ENCODE assay signal across 9 cellular contexts in genomic region chr22:37501610-37502341, GRCh38. TPM values are rescaled to one million over a fixed set of nuclear protein-coding genes. Genes with fewer than 3 reads are reported as not detected.
DNase-seq lines count a peak whose midpoint lies in the region; ATAC-seq and TF ChIP-seq lines count a peak whose summit lies in the region.
"Had no signal": no experiment of that assay in that cellular context is flagged by ENCODE, and none has a peak within 500 bp of the region (broad histone marks: within the 10 kb centered on the region; RNA-seq: fewer than 3 reads in every experiment).

No MANE protein-coding gene starts in this region.

- H3K4me3 ChIP-seq in hepatocyte = no peak overlapping the region
- peak overlapping the region in 1 of 4 donors; percentile 4 for H3K4me3 ChIP-seq in stomach

- ATAC-seq in WTC11 (no peak), HG03571 (IDR thresholded peaks at IDR 0.05; ENCODE audit: unreplicated experiment) (no peak), GM18520 (IDR thresholded peaks at IDR 0.05; ENCODE audit: unreplicated experiment) (no peak)

- H3K9me3 ChIP-seq in hepatocyte (ENCODE audit: low read depth) (no peaks in the 10 kb centered on the region), stomach (no peaks in the 10 kb centered on the region)

- WGBS in hepatocyte (ENCODE audit: low lambda C conversion rate, missing lambda C conversion rate) = 40% methylated on average over 14 of the region's 14 CpGs
- 12 to 46% (median 28%) methylated on average over 14 of the region's 14 CpGs for WGBS in stomach, 5 donors

- H3K9me2 ChIP-seq in hepatocyte (replicated peaks; ENCODE audit: insufficient read depth) = no peaks in the 10 kb centered on the region

- H3K36me3 ChIP-seq in hepatocyte (replicated peaks; ENCODE audit: insufficient read depth, low read depth) = no peaks in the 10 kb centered on the region
- H3K36me3 ChIP-seq in stomach = peaks cover 5 to 25% (median 13%) of the 10 kb centered on the region in 4 donors

- no peak for TF ChIP-seq CTCF in WTC11 (IDR thresholded peaks at IDR 0.05)
- TF ChIP-seq CTCF in hepatocyte (IDR thresholded peaks at IDR 0.05; ENCODE audit: poor library complexity) = no peak
- TF ChIP-seq CTCF in stomach (IDR thresholded peaks at IDR 0.05) = peak in 1 of 7 experiments; percentile 0

- no peak overlapping the region for H2AFZ ChIP-seq in hepatocyte

- no peak overlapping the region for H3K4me3 Mint-ChIP-seq in WTC11
- H3K4me3 Mint-ChIP-seq: IgD-negative memory B cell had no signal

- H3K9me3 Mint-ChIP-seq in WTC11 = no peaks in the 10 kb centered on the region
- H3K9me3 Mint-ChIP-seq: IgD-negative memory B cell had no signal

- no peak for TF ChIP-seq POLR2A in stomach (IDR thresholded peaks at IDR 0.05)

- H3K79me2 ChIP-seq in hepatocyte = no peaks in the 10 kb centered on the region

- H3K27me3 ChIP-seq in hepatocyte (no peaks in the 10 kb centered on the region), stomach (peaks cover 0 to 33% (median 0%) of the 10 kb centered on the region in 3 donors)

- no peaks in the 10 kb centered on the region for H3K27me3 Mint-ChIP-seq in WTC11 (ENCODE audit: low read depth)

- peak overlapping the region; percentile 97 for H3K27ac ChIP-seq in hepatocyte
- H3K27ac ChIP-seq in stomach = peak overlapping the region; percentile 85 to 95 (median 88)

- POLR2A ChIA-PET in WTC11 (lab: Charles Lee) = no interaction called here

- intact Hi-C loops in stomach (cut with DNase I; ENCODE audit: low total_unique reads) = no loop called here

- H3K36me3 Mint-ChIP-seq in WTC11 = no peaks in the 10 kb centered on the region
- H3K36me3 Mint-ChIP-seq: IgD-negative memory B cell had no signal

- no peak for TF ChIP-seq EP300 in stomach (IDR thresholded peaks at IDR 0.05)

- H3K4me1 ChIP-seq in hepatocyte (ENCODE audit: insufficient read depth) (peaks cover 51% of the 10 kb centered on the region), stomach (peaks cover 61 to 73% (median 66%) of the 10 kb centered on the region in 4 donors)

- H3K4me2 ChIP-seq in hepatocyte = peak overlapping the region; percentile 59

- peak; percentile 54 for DNase-seq in DMS 273 (lab: John Stamatoyannopoulos, UW; ENCODE audit: unreplicated experiment)
- DNase-seq in DMS 273 treated with DMSO at 0.1 percent for 48 hours (lab: John Stamatoyannopoulos, UW) = no peak
- no peak for DNase-seq in WTC11 (ENCODE audit: low spot score)
- peak; percentile 94 for DNase-seq in hepatocyte (ENCODE audit: low spot score)
- peak; percentile 91 for DNase-seq in stomach
- no peak for DNase-seq in HPDE6-E6E7 (ENCODE audit: extremely low spot score)

- H3K27ac Mint-ChIP-seq in WTC11 = peak overlapping the region; percentile 14
- H3K27ac Mint-ChIP-seq: IgD-negative memory B cell had no signal

- peaks cover 35% of the 10 kb centered on the region for H3K4me1 Mint-ChIP-seq in WTC11

- H4K20me1 ChIP-seq in hepatocyte (ENCODE audit: insufficient read depth, poor library complexity, severe bottlenecking) = no peaks in the 10 kb centered on the region

- CTCF ChIA-PET in WTC11 (lab: Charles Lee) = interaction anchor here (0.6 to 3.1 kb wide), 4 partner anchors 15 to 1109 kb away, joined by 3 to 10 read pairs (median 5); partner anchors contain the start of gene MFNG

TF ChIP-seq in WTC11, 78 proteins besides CTCF, POLR2A, EP300 and RAD21:
- TF ChIP-seq GABPB1 (CRISPR knock-in tag; IDR thresholded peaks at IDR 0.05) (peak; percentile 81), CREM (CRISPR knock-in tag; IDR thresholded peaks at IDR 0.05) (no peak), HMGA2 (CRISPR knock-in tag; IDR thresholded peaks at IDR 0.05) (no peak)
- TF ChIP-seq, protein P1, sequence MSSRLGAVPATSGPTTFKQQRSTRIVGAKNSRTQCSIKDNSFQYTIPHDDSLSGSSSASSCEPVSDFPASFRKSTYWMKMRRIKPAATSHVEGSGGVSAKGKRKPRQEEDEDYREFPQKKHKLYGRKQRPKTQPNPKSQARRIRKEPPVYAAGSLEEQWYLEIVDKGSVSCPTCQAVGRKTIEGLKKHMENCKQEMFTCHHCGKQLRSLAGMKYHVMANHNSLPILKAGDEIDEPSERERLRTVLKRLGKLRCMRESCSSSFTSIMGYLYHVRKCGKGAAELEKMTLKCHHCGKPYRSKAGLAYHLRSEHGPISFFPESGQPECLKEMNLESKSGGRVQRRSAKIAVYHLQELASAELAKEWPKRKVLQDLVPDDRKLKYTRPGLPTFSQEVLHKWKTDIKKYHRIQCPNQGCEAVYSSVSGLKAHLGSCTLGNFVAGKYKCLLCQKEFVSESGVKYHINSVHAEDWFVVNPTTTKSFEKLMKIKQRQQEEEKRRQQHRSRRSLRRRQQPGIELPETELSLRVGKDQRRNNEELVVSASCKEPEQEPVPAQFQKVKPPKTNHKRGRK (CRISPR knock-in tag; IDR thresholded peaks at IDR 0.05; ENCODE audit: borderline replicate concordance) = no peak
- TF ChIP-seq, protein P2, sequence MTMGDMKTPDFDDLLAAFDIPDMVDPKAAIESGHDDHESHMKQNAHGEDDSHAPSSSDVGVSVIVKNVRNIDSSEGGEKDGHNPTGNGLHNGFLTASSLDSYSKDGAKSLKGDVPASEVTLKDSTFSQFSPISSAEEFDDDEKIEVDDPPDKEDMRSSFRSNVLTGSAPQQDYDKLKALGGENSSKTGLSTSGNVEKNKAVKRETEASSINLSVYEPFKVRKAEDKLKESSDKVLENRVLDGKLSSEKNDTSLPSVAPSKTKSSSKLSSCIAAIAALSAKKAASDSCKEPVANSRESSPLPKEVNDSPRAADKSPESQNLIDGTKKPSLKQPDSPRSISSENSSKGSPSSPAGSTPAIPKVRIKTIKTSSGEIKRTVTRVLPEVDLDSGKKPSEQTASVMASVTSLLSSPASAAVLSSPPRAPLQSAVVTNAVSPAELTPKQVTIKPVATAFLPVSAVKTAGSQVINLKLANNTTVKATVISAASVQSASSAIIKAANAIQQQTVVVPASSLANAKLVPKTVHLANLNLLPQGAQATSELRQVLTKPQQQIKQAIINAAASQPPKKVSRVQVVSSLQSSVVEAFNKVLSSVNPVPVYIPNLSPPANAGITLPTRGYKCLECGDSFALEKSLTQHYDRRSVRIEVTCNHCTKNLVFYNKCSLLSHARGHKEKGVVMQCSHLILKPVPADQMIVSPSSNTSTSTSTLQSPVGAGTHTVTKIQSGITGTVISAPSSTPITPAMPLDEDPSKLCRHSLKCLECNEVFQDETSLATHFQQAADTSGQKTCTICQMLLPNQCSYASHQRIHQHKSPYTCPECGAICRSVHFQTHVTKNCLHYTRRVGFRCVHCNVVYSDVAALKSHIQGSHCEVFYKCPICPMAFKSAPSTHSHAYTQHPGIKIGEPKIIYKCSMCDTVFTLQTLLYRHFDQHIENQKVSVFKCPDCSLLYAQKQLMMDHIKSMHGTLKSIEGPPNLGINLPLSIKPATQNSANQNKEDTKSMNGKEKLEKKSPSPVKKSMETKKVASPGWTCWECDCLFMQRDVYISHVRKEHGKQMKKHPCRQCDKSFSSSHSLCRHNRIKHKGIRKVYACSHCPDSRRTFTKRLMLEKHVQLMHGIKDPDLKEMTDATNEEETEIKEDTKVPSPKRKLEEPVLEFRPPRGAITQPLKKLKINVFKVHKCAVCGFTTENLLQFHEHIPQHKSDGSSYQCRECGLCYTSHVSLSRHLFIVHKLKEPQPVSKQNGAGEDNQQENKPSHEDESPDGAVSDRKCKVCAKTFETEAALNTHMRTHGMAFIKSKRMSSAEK (CRISPR knock-in tag; IDR thresholded peaks at IDR 0.05; ENCODE audit: borderline replicate concordance) = no peak
TF ChIP-seq in WTC11: peak in this region for 1.

RNA-seq across cellular contexts. Expression of gene MFNG, which starts 15.6 kb away (rescaled TPM):
- total RNA-seq in WTC11 (2021) (3.2 to 4.8 TPM (median 3.7 TPM) in 3 replicates), hepatocyte (1.7 and 3.3 TPM in 2 replicates), stomach (10 to 100 TPM in 3 of 5 donors, 1 to 10 TPM in 2; 1.7 to 86.4 (median 11.2) TPM)
- polyA plus RNA-seq in hepatocyte (3.3 and 6.3 TPM in 2 replicates), stomach (10 to 100 TPM in 1 of 3 donors, 1 to 10 TPM in 2; 3.8 to 10.2 (median 6.7) TPM)

RNA-seq across cellular contexts. Expression of gene CARD10, which starts 17.4 kb away (rescaled TPM):
- total RNA-seq in WTC11 (2021) (14.6 to 17.5 TPM (median 16.0 TPM) in 3 replicates), hepatocyte (19.1 and 23.4 TPM in 2 replicates), stomach (100 to 1,000 TPM in 1 of 5 donors, 10 to 100 TPM in 2, 1 to 10 TPM in 2; 5.5 to 120 (median 28.4) TPM)
- polyA plus RNA-seq in hepatocyte (28.7 and 31.2 TPM in 2 replicates), stomach (10 to 100 TPM; 11.3 to 17.8 (median 13.6) TPM)
- polyA plus RNA-seq: IgD-negative memory B cell had no signal

RNA-seq across cellular contexts. Expression of gene CDC42EP1, which starts 58.5 kb away (rescaled TPM):
- total RNA-seq in WTC11 (2021) = 9.6 to 12.7 TPM (median 10.4 TPM) in 3 replicates
- total RNA-seq in hepatocyte = 31.4 and 34.6 TPM in 2 replicates
- 146 and 149 TPM in 2 replicates for polyA plus RNA-seq in hepatocyte
- 100 to 1,000 TPM in 2 of 5 donors, 10 to 100 TPM in 3; 28.6 to 195 (median 66.3) TPM for total RNA-seq in stomach
- 100 to 1,000 TPM in 1 of 3 donors, 10 to 100 TPM in 2; 70.2 to 112 (median 90.1) TPM for polyA plus RNA-seq in stomach

Comparison
In these comparisons a context has a peak if more than half of its experiments do, and no peak if none do; other contexts are left out.
1. DNase-seq: peak in DMS 273 (single experiment), hepatocyte (single experiment) and stomach (single experiment); none in DMS 273 treated with DMSO at 0.1 percent for 48 hours (single experiment), WTC11 (single experiment) and HPDE6-E6E7 (single experiment).